In genomic region chr6:7591770-7592169, GRCh38 we compare ENCODE assay signal across 11 cellular contexts. TPM values are rescaled to one million over a fixed set of nuclear protein-coding genes. Genes with fewer than 3 reads are reported as not detected.
DNase-seq lines count a peak whose midpoint lies in the region; FAIRE-seq and TF ChIP-seq lines count a peak whose summit lies in the region.
"Had no signal": no experiment of that assay in that cellular context is flagged by ENCODE, and none has a peak within 500 bp of the region (broad histone marks: within the 10 kb centered on the region; RNA-seq: fewer than 3 reads in every experiment).

No MANE protein-coding gene starts in this region.

- WGBS in H1 (ENCODE audit: extremely low coverage in 1 of 2, insufficient coverage in 1 of 2, insufficient read length in 1 of 2, insufficient replicate concordance in 2 of 2, low coverage in 1 of 2, low lambda C conversion rate in 2 of 2, missing lambda C conversion rate in 1 of 2), 2 experiments: 89% methylated on average over 5 of the region's 5 CpGs; no CpG with 5 or more reads in 1 of the 2 experiments

- H3K23ac ChIP-seq in H1 (ENCODE audit: insufficient read length): no peak overlapping the region

- no peak overlapping the region for H3K18ac ChIP-seq in H1 (ENCODE audit: extremely low read depth, low read length)

- peak overlapping the region; percentile 95 for H3K4me3 Mint-ChIP-seq in activated T-cell treated with anti-CD3 and anti-CD28 coated beads, Interleukin-2, amount 50 U/mL, for 24 hours
- peak overlapping the region; percentile 99 for H3K4me3 Mint-ChIP-seq in osteocyte (ENCODE audit: unreplicated experiment)

- FAIRE-seq in H1 (lab: Jason Lieb, UNC): no peak
- FAIRE-seq: urothelium cell line had no signal

- H3K23me2 ChIP-seq in H1 (ENCODE audit: low read depth, low read length): peaks cover 9% of the 10 kb centered on the region

- H3K27me3 ChIP-seq in OCI-LY3 (ENCODE audit: low read depth, low read length) (no peaks in the 10 kb centered on the region), H1 (replicated peaks in 1 of 4; ENCODE audit: control insufficient read depth in 3 of 4, extremely low read depth in 1 of 4, insufficient read depth in 3 of 4, low read length in 3 of 4) (no peaks in the 10 kb centered on the region)

- H3K4me3 ChIP-seq in OCI-LY3 (ENCODE audit: low read length): no peak overlapping the region
- peak overlapping the region in 2 of 4 experiments; percentile 74 to 91; a peak in 2 of 8 replicates for H3K4me3 ChIP-seq in H1 (ENCODE audit: extremely low read depth in 1 of 4, insufficient read depth in 2 of 4, low read depth in 3 of 4, low read length in 4 of 4)

- H3K4me1 ChIP-seq in OCI-LY3 (ENCODE audit: low read length) (peaks cover 8% of the 10 kb centered on the region), H1 (replicated peaks in 1 of 4; ENCODE audit: control insufficient read depth in 3 of 4, insufficient read depth in 4 of 4, low read length in 3 of 4) (peaks cover 0 to 10% (median 2%) of the 10 kb centered on the region in 4 experiments; a peak in 2 of 7 replicates)

- TF ChIP-seq POLR2A in H1 (IDR thresholded peaks at IDR 0.05; ENCODE audit: control extremely low read depth in 1 of 2, low read depth in 2 of 2, low read length in 2 of 2): no peak

- H2BK15ac ChIP-seq in H1 (ENCODE audit: low read length): no peak overlapping the region

- peaks cover 7% of the 10 kb centered on the region for H3K36me3 ChIP-seq in OCI-LY3 (replicated peaks; ENCODE audit: low read depth, low read length)
- H3K36me3 ChIP-seq in H1 (ENCODE audit: control insufficient read depth in 2 of 4, insufficient read depth in 4 of 4, low read length in 3 of 4): peaks cover 5 to 33% (median 18%) of the 10 kb centered on the region in 4 experiments

- no peak for TF ChIP-seq EP300 in H1 (IDR thresholded peaks at IDR 0.05; ENCODE audit: borderline replicate concordance in 1 of 2, low read depth in 2 of 2, low read length in 2 of 2)

- H2AK5ac ChIP-seq in H1 (ENCODE audit: low read depth, low read length): no peak overlapping the region

- H3K4me2 ChIP-seq in OCI-LY3 (ENCODE audit: low read length) (peak overlapping the region; percentile 4; the same call in 1 of the 2 replicates), H1 (ENCODE audit: insufficient read depth in 1 of 2, low read depth in 2 of 2, low read length in 2 of 2) (peak overlapping the region; percentile 75 to 79)

- CTCF ChIA-PET in H1 (lab: Charles Lee; ENCODE audit: partially characterized antibody): interaction anchor here (0.6 to 1.7 kb wide), 4 partner anchors 24 to 1434 kb away, joined by 3 to 8 read pairs (median 6); no protein-coding TSS in a partner anchor

- no peak overlapping the region for H2BK20ac ChIP-seq in H1 (ENCODE audit: low read length)

- no peak overlapping the region for H2BK120ac ChIP-seq in H1 (replicated peaks; ENCODE audit: low read depth, low read length)

- H4K5ac ChIP-seq in H1 (ENCODE audit: insufficient read length, low read depth, low read length): no peak overlapping the region

- peaks cover 49% of the 10 kb centered on the region for H3K36me3 Mint-ChIP-seq in activated T-cell treated with anti-CD3 and anti-CD28 coated beads, Interleukin-2, amount 50 U/mL, for 24 hours (ENCODE audit: low read depth)
- peaks cover 12% of the 10 kb centered on the region for H3K36me3 Mint-ChIP-seq in osteocyte (ENCODE audit: unreplicated experiment)

- peaks cover 49% of the 10 kb centered on the region for H3K4me1 Mint-ChIP-seq in activated T-cell treated with anti-CD3 and anti-CD28 coated beads, Interleukin-2, amount 50 U/mL, for 24 hours (ENCODE audit: low read depth)
- peaks cover 53% of the 10 kb centered on the region for H3K4me1 Mint-ChIP-seq in osteocyte (ENCODE audit: unreplicated experiment)

- H3K79me1 ChIP-seq in H1 (ENCODE audit: low read depth, low read length): peaks cover 7% of the 10 kb centered on the region

- no peak overlapping the region for H2BK5ac ChIP-seq in H1 (ENCODE audit: low read depth, low read length)

- POLR2A ChIA-PET in H1 (lab: Charles Lee; ENCODE audit: partially characterized antibody): interaction anchor here (0.8 to 1.3 kb wide), 3 partner anchors 9 to 207 kb away, joined by 3 to 4 read pairs (median 3); partner anchors contain the start of gene RIOK1

- TF ChIP-seq CTCF in OCI-LY3 (IDR thresholded peaks at IDR 0.05; ENCODE audit: low read depth, low read length) (no peak), H1 (IDR thresholded peaks at IDR 0.05; ENCODE audit: control extremely low read depth in 1 of 3, insufficient read depth in 1 of 3, low read depth in 1 of 3, low read length in 3 of 3) (no peak), osteocyte (IDR thresholded peaks at IDR 0.05) (no peak), GM20000 (IDR thresholded peaks at IDR 0.05; ENCODE audit: extremely low read depth, missing control alignments) (no peak)

- H3K56ac ChIP-seq in H1 (replicated peaks; ENCODE audit: insufficient read length, low read depth, low read length): no peak overlapping the region

- no peak overlapping the region for H2BK12ac ChIP-seq in H1 (ENCODE audit: low read depth, low read length)

- H3K27ac Mint-ChIP-seq in activated T-cell treated with anti-CD3 and anti-CD28 coated beads, Interleukin-2, amount 50 U/mL, for 24 hours: peak overlapping the region; percentile 3
- peak overlapping the region; percentile 7 for H3K27ac Mint-ChIP-seq in osteocyte (ENCODE audit: unreplicated experiment)

- H3K14ac ChIP-seq in H1 (ENCODE audit: insufficient read length): no peak overlapping the region

- H3K9me3 ChIP-seq in OCI-LY3 (ENCODE audit: insufficient read depth, low read length) (no peaks in the 10 kb centered on the region), H1 (ENCODE audit: insufficient read depth in 2 of 2, low read depth in 1 of 2, low read length in 1 of 2) (no peaks in the 10 kb centered on the region)

- H3K27ac ChIP-seq in OCI-LY3 (ENCODE audit: low read length): no peak overlapping the region
- H3K27ac ChIP-seq in H1 (ENCODE audit: low read depth, low read length): no peak overlapping the region
- H3K27ac ChIP-seq: parathyroid adenoma had no signal

- no peak overlapping the region for H4K8ac ChIP-seq in H1 (ENCODE audit: extremely low read depth, insufficient read depth, low read length)

- H2AFZ ChIP-seq in OCI-LY3 (ENCODE audit: low read depth, low read length): no peak overlapping the region
- no peak overlapping the region for H2AFZ ChIP-seq in H1 (ENCODE audit: low read length)
- H2AFZ ChIP-seq: parathyroid adenoma had no signal

- no peaks in the 10 kb centered on the region; the same call in 1 of the 2 replicates for H4K20me1 ChIP-seq in OCI-LY3 (ENCODE audit: insufficient read depth, low read length)
- peaks cover 0 to 12% of the 10 kb centered on the region in 2 experiments for H4K20me1 ChIP-seq in H1 (replicated peaks in 1 of 2; ENCODE audit: control insufficient read depth in 1 of 2, insufficient read depth in 2 of 2, low read length in 2 of 2)

- H3K9ac ChIP-seq in OCI-LY3 (ENCODE audit: low read length) (no peak overlapping the region), H1 (replicated peaks in 1 of 4; ENCODE audit: extremely low read depth in 1 of 4, low read depth in 3 of 4, low read length in 3 of 4) (no peak overlapping the region)
- H3K9ac ChIP-seq: parathyroid adenoma had no signal

- DNase-seq in activated T-cell treated with anti-CD3 and anti-CD28 coated beads, Interleukin-2, amount 50 U/mL, for 24 hours: no peak
- DNase-seq in activated T-cell treated with anti-CD3 and anti-CD28 coated beads, Interleukin-2, amount 50 U/mL, for 1 hour: no peak
- no peak for DNase-seq in H1 (ENCODE audit: low read depth in 1 of 2, low spot score in 2 of 2)
- no peak for DNase-seq in osteocyte (ENCODE audit: extremely low spot score, unreplicated experiment)
- no peak for DNase-seq in GM20000 (ENCODE audit: low spot score)
- DNase-seq in DMS53 (lab: John Stamatoyannopoulos, UW): no peak
- DNase-seq in GDM1 (lab: John Stamatoyannopoulos, UW): no peak
- DNase-seq: cortex of kidney had no signal

- H3K9me3 Mint-ChIP-seq in activated T-cell treated with anti-CD3 and anti-CD28 coated beads, Interleukin-2, amount 50 U/mL, for 24 hours: no peaks in the 10 kb centered on the region
- H3K9me3 Mint-ChIP-seq in osteocyte (ENCODE audit: unreplicated experiment): no peaks in the 10 kb centered on the region

- no peak overlapping the region for H4K91ac ChIP-seq in H1 (replicated peaks; ENCODE audit: insufficient read length, low read length)

- H3K79me2 ChIP-seq in OCI-LY3 (ENCODE audit: low read length): peaks cover 30% of the 10 kb centered on the region
- H3K79me2 ChIP-seq in H1 (ENCODE audit: control insufficient read depth in 1 of 2, insufficient read depth in 2 of 2, low read length in 2 of 2): peaks cover 6 to 35% of the 10 kb centered on the region in 2 experiments

- no peak overlapping the region for H3K4ac ChIP-seq in H1 (replicated peaks; ENCODE audit: insufficient read length, low read depth, low read length)

- TF ChIP-seq RAD21 in H1 (IDR thresholded peaks at IDR 0.05 in 1 of 2, conservative IDR thresholded peaks at IDR 0.05 in 1 of 2; ENCODE audit: low read depth in 2 of 2, low read length in 2 of 2): no peak

- no peaks in the 10 kb centered on the region for H3K27me3 Mint-ChIP-seq in activated T-cell treated with anti-CD3 and anti-CD28 coated beads, Interleukin-2, amount 50 U/mL, for 24 hours
- no peaks in the 10 kb centered on the region for H3K27me3 Mint-ChIP-seq in osteocyte (ENCODE audit: unreplicated experiment)

TF ChIP-seq in H1, 55 proteins besides CTCF, POLR2A, EP300 and RAD21 (continues in another document):
- TF ChIP-seq CBX8 (IDR thresholded peaks at IDR 0.05; ENCODE audit: borderline replicate concordance, low read depth, low read length): no peak

RNA-seq across cellular contexts. Expression of gene SNRNP48, which starts 1.8 kb away (rescaled TPM):
- 20.5 and 21.0 TPM in 2 replicates for total RNA-seq in H1 (2021; fragmentation: NEBNext Ultra II Directional; extraction: Animal tissue kit (Norgen Biotek cat#: 25700))
- polyA plus RNA-seq in H1 (2011; rRNA removed): 4.3 and 7.7 TPM in 2 replicates
- 8.7 TPM for polyA plus RNA-seq in H1 (2011; cell fraction: cytosol; rRNA removed)
- 4.2 TPM for polyA plus RNA-seq in H1 (2011; cell fraction: nucleus; rRNA removed)
- 6.1 to 12.4 TPM (median 8.0 TPM) in 4 replicates for polyA plus RNA-seq in H1 (2012, experiment 1 of 2)
- polyA plus RNA-seq in H1 (2012, experiment 2 of 2): 1.2 TPM
- polyA plus RNA-seq in H1 (2013, experiment 1 of 2): 14.7 TPM
- 14.0 TPM for polyA plus RNA-seq in H1 (2013, experiment 2 of 2)
- 5.6 and 5.7 TPM in 2 replicates for polyA minus RNA-seq in H1 (2011; rRNA and poly(A)+ RNA removed)
- 6.0 TPM for polyA minus RNA-seq in H1 (2011; cell fraction: cytosol; rRNA and poly(A)+ RNA removed)
- 9.0 TPM for polyA minus RNA-seq in H1 (2011; cell fraction: nucleus; rRNA and poly(A)+ RNA removed)
- total RNA-seq in osteocyte: 12.1 and 14.3 TPM in 2 replicates

RNA-seq across cellular contexts. Expression of gene DSP, which starts 50.3 kb away (rescaled TPM):
- 48.5 and 50.5 TPM in 2 replicates for total RNA-seq in H1 (2021; fragmentation: NEBNext Ultra II Directional; extraction: Animal tissue kit (Norgen Biotek cat#: 25700))
- polyA plus RNA-seq in H1 (2011; rRNA removed): 12.8 and 14.3 TPM in 2 replicates
- 16.7 TPM for polyA plus RNA-seq in H1 (2011; cell fraction: cytosol; rRNA removed)
- 33.9 TPM for polyA plus RNA-seq in H1 (2011; cell fraction: nucleus; rRNA removed)
- polyA plus RNA-seq in H1 (2012, experiment 1 of 2): 38.8 to 46.6 TPM (median 43.9 TPM) in 4 replicates
- 1.9 TPM for polyA plus RNA-seq in H1 (2012, experiment 2 of 2)
- polyA plus RNA-seq in H1 (2013, experiment 1 of 2): 33.7 TPM
- polyA plus RNA-seq in H1 (2013, experiment 2 of 2): 28.2 TPM
- 35.1 and 42.8 TPM in 2 replicates for polyA minus RNA-seq in H1 (2011; rRNA and poly(A)+ RNA removed)
- polyA minus RNA-seq in H1 (2011; cell fraction: cytosol; rRNA and poly(A)+ RNA removed): 34.4 TPM
- 41.6 TPM for polyA minus RNA-seq in H1 (2011; cell fraction: nucleus; rRNA and poly(A)+ RNA removed)
- total RNA-seq in osteocyte: 124 and 135 TPM in 2 replicates
